In genomic region chr16:4529085-4530060, GRCh38 we compare ENCODE assay signal across 8 cellular contexts. TPM values are rescaled to one million over a fixed set of nuclear protein-coding genes. Genes with fewer than 3 reads are reported as not detected.
DNase-seq lines count a peak whose midpoint lies in the region; ATAC-seq and TF ChIP-seq lines count a peak whose summit lies in the region.

No MANE protein-coding gene starts in this region.

- H3K27me3 ChIP-seq in HAP-1 (ENCODE audit: low read depth): no peaks in the 10 kb centered on the region

- H3K9me3 ChIP-seq in mucosa of descending colon: no peaks in the 10 kb centered on the region
- H3K9me3 ChIP-seq in HAP-1: no peaks in the 10 kb centered on the region

- ATAC-seq in mucosa of descending colon (peak; percentile 38), GM18502 (IDR thresholded peaks at IDR 0.05; ENCODE audit: poor library complexity, unreplicated experiment) (no peak)

- H3K4me3 ChIP-seq in astrocyte of the spinal cord (ENCODE audit: low read depth, low read length) (no peak overlapping the region), mucosa of descending colon (no peak overlapping the region), HAP-1 (no peak overlapping the region)

- peak; percentile 41 for DNase-seq in DMS79 (lab: John Stamatoyannopoulos, UW)
- peak; percentile 37 for DNase-seq in HPDE6-E6E7 (ENCODE audit: extremely low spot score)
- DNase-seq in astrocyte of the spinal cord (ENCODE audit: low read depth, low spot score): peak; percentile 68
- DNase-seq in mucosa of descending colon: no peak
- no peak for DNase-seq in HAP-1 (ENCODE audit: low spot score in 2 of 2)
- no peak for DNase-seq in epidermal melanocyte (ENCODE audit: insufficient read length, low spot score)
- DNase-seq in cerebellum (ENCODE audit: low spot score): no peak

- H3K36me3 ChIP-seq in mucosa of descending colon (ENCODE audit: low read depth) (no peaks in the 10 kb centered on the region), HAP-1 (replicated peaks) (peaks cover 4% of the 10 kb centered on the region)

- TF ChIP-seq CTCF in astrocyte of the spinal cord (IDR thresholded peaks at IDR 0.05; ENCODE audit: low read depth, low read length) (no peak), mucosa of descending colon (IDR thresholded peaks at IDR 0.05) (no peak)

- in situ Hi-C loops in astrocyte of the spinal cord (cut with HindIII; ENCODE audit: low sequenced_read_pairs) (no loop called here), HAP-1 (cut with MboI; ENCODE audit: low sequenced_read_pairs) (no loop called here)

- intact Hi-C loops in mucosa of descending colon (cut with DNase I, micrococcal nuclease): no loop called here

- no peaks in the 10 kb centered on the region for H3K4me1 ChIP-seq in mucosa of descending colon (ENCODE audit: low read depth)
- H3K4me1 ChIP-seq in HAP-1: no peaks in the 10 kb centered on the region

RNA-seq across cellular contexts. Expression of gene CDIP1, which starts 9.2 kb away (rescaled TPM):
- total RNA-seq in mucosa of descending colon: 10 to 100 TPM; 16.9 to 23.5 (median 19.6) TPM
- 12.9 TPM for total RNA-seq in cerebellum

RNA-seq across cellular contexts. Expression of gene C16orf96, which starts 26.8 kb away (rescaled TPM):
- not detected for total RNA-seq in mucosa of descending colon
- 0.18 TPM for total RNA-seq in cerebellum

RNA-seq across cellular contexts. Expression of gene HMOX2, which starts 53.2 kb away (rescaled TPM):
- total RNA-seq in mucosa of descending colon (10 to 100 TPM; 36.0 to 52.7 (median 49.3) TPM), cerebellum (33.0 TPM)

RNA-seq across cellular contexts. Expression of gene NMRAL1, which starts 54.9 kb away (rescaled TPM):
- total RNA-seq in mucosa of descending colon (10 to 100 TPM; 32.4 to 48.9 (median 38.4) TPM), cerebellum (27.0 TPM)

Comparison
In these comparisons a context has a peak if more than half of its experiments do, and no peak if none do; other contexts are left out.
1. DNase-seq: peak in DMS79 (single experiment), HPDE6-E6E7 (single experiment) and astrocyte of the spinal cord (single experiment); none in mucosa of descending colon (0 of 3), HAP-1 (0 of 2), epidermal melanocyte (single experiment) and cerebellum (single experiment).